In the genomic region with DNA sequence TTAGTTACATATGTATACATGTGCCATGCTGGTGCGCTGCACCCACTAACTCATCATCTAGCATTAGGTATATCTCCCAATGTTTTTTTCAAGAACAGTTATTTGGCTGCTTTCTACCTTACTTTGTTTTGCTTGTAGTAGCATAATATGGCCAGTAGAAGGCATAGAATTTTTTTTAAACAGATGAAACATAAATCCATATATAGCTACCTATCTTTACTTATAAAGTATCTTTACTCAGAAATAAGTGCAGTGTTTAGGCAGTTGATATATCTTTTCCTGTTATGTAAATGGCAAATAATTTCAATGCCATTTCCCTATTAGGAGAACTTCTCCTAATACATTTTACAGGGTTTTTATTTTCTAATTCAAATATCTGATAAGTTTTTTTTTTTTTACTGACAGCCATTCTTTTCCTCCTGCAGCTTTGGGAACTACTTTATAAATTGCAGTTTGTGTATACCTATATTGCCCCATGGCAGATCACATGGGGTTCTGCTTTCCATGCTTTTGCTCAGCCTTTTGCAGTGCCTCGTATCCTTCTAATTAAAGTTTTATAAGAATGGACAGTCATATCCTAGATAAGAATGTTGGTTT, we compare ENCODE assay signal across 10 cellular contexts.
DNase-seq lines count a peak whose midpoint lies in the region; ATAC-seq, FAIRE-seq and TF ChIP-seq lines count a peak whose summit lies in the region.
"Had no signal": no experiment of that assay in that cellular context is flagged by ENCODE, and none has a peak within 500 bp of the region (broad histone marks: within the 10 kb centered on the region; RNA-seq: fewer than 3 reads in every experiment).

No MANE protein-coding gene starts in this region.

- TF ChIP-seq CTCF in LNCAP (IDR thresholded peaks at IDR 0.05) (peak; percentile 58), bronchial epithelial cell (IDR thresholded peaks at IDR 0.05; ENCODE audit: insufficient read depth, low read length, severe bottlenecking) (peak; percentile 24), neural crest cell (conservative IDR thresholded peaks at IDR 0.05) (peak; percentile 66)

- no peak overlapping the region for H3K4me3 Mint-ChIP-seq in neural crest cell

- peaks cover 2% of the 10 kb centered on the region for H3K36me3 ChIP-seq in bronchial epithelial cell (ENCODE audit: control insufficient read depth, insufficient read depth, low read length)

- no peak for FAIRE-seq in bronchial epithelial cell (lab: Jason Lieb, UNC)

- peaks cover 11% of the 10 kb centered on the region for H3K4me1 Mint-ChIP-seq in neural crest cell

- no peak for ATAC-seq in GM21515 (IDR thresholded peaks at IDR 0.05; ENCODE audit: unreplicated experiment)

- peak; percentile 24 for DNase-seq in EH (ENCODE audit: low read depth)
- DNase-seq in bronchial epithelial cell (ENCODE audit: low read depth) = peak; percentile 38
- no peak for DNase-seq in neural crest cell (ENCODE audit: low read depth, low spot score)
- no peak for DNase-seq in NCI-H1048 (lab: John Stamatoyannopoulos, UW)
- no peak for DNase-seq in NCI-H1105 (lab: John Stamatoyannopoulos, UW)
- DNase-seq: GOT3; NCI-H1105 treated with DMSO at 0.1 percent for 48 hours; stimulated activated naive CD4-positive, alpha-beta T cell had no signal

- H3K4me3 ChIP-seq in bronchial epithelial cell (ENCODE audit: low read depth, low read length) = no peak overlapping the region

- H3K36me3 Mint-ChIP-seq in neural crest cell (ENCODE audit: low read depth) = peaks cover 19% of the 10 kb centered on the region

- H3K9me3 Mint-ChIP-seq in neural crest cell = no peaks in the 10 kb centered on the region

- H3K27ac Mint-ChIP-seq in neural crest cell (ENCODE audit: unreplicated experiment) = no peak overlapping the region

- no peaks in the 10 kb centered on the region for H3K27me3 ChIP-seq in bronchial epithelial cell (ENCODE audit: control insufficient read depth, insufficient read depth, low read length)

- no peaks in the 10 kb centered on the region for H3K27me3 Mint-ChIP-seq in neural crest cell (ENCODE audit: low read depth)

Comparison
In these comparisons a context has a peak if more than half of its experiments do, and no peak if none do; other contexts are left out.
1. DNase-seq: peak in EH (single experiment) and bronchial epithelial cell (single experiment); none in neural crest cell (single experiment), NCI-H1048 (single experiment) and NCI-H1105 (single experiment).
2. Peak in every context shown above with its lines, with median percentiles within 50 percentile points of each other: CTCF ChIP-seq.